9 cellular contexts compared by ENCODE assay signal in genomic region chr16:85718153-85718477, GRCh38.
"Had no signal": no experiment of that assay in that cellular context is flagged by ENCODE, and none has a peak within 500 bp of the region (broad histone marks: within the 10 kb centered on the region; RNA-seq: fewer than 3 reads in every experiment).

No MANE protein-coding gene starts in this region.

- H3K4me3 ChIP-seq: breast epithelium, dorsolateral prefrontal cortex, esophagus squamous epithelium, thyroid gland, uterus had no signal

- H3K27me3 Mint-ChIP-seq: activated naive CD8-positive, alpha-beta T cell had no signal

- H3K27ac ChIP-seq: dorsolateral prefrontal cortex, esophagus squamous epithelium, neutrophil, thyroid gland, uterus had no signal

- H3K4me3 Mint-ChIP-seq: activated CD8-positive, alpha-beta memory T cell treated with anti-CD3 and anti-CD28 coated beads, Interleukin-2, amount 10 ng/mL, durations not matched to agents 7 days and 5 days; activated naive CD8-positive, alpha-beta T cell; activated T-cell treated with anti-CD3 and anti-CD28 coated beads, Interleukin-2, amount 50 U/mL, for 4 hours had no signal

- H3K36me3 Mint-ChIP-seq: activated CD8-positive, alpha-beta memory T cell treated with anti-CD3 and anti-CD28 coated beads, Interleukin-2, amount 10 ng/mL, durations not matched to agents 7 days and 5 days; activated naive CD8-positive, alpha-beta T cell had no signal

- DNase-seq: esophagus squamous epithelium had no signal

- H3K27me3 ChIP-seq: breast epithelium, thyroid gland, uterus had no signal

- H3K4me1 ChIP-seq: uterus had no signal

- H3K36me3 ChIP-seq: breast epithelium, esophagus squamous epithelium, neutrophil, thyroid gland, uterus had no signal

- H3K27ac Mint-ChIP-seq: activated CD8-positive, alpha-beta memory T cell treated with anti-CD3 and anti-CD28 coated beads, Interleukin-2, amount 10 ng/mL, durations not matched to agents 7 days and 5 days; activated naive CD8-positive, alpha-beta T cell had no signal

- H3K9me3 Mint-ChIP-seq: activated T-cell treated with anti-CD3 and anti-CD28 coated beads, Interleukin-2, amount 50 U/mL, for 4 hours had no signal

- H3K9me3 ChIP-seq: breast epithelium, esophagus squamous epithelium, neutrophil, thyroid gland, uterus had no signal
